8 cellular contexts compared by ENCODE assay signal in the genomic region with DNA sequence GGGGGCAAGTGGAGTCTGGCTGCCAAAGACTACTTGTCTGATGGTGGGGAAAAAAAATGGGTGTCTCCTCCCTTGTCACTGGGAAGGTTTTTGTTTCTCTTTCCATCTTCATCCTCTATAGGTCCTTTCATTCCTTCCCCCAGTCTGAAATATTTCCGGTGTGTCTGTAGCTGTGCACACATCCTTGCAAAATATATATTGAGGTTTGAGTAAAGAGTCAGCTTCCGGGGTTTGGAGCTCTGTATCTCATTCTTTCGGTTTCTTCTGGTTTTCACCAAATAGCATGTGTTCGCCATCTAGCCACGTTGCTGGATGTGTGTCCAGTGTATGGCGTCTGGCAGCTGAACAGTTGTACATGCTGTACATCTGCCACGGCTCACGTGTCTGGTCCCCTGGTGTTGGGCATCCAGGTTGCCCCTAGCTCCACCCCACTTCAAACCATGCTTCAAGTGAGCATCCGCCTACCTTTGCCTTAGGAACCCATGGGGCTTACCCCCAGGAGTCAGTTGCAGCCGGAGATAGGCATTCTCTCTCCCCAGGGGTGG.
DNase-seq lines count a peak whose midpoint lies in the region; ATAC-seq and TF ChIP-seq lines count a peak whose summit lies in the region.

No MANE protein-coding gene starts in this region.

- peak; percentile 57 for DNase-seq in AG10803 (ENCODE audit: low read depth)
- DNase-seq in activated CD4-positive, alpha-beta T cell treated with anti-CD3 and anti-CD28 coated beads for 48 hours = peak; percentile 64
- DNase-seq in fibroblast of villous mesenchyme (ENCODE audit: low read depth) = peak; percentile 68
- peak; percentile 53 for DNase-seq in transverse colon
- no peak for DNase-seq in aorta
- no peak for DNase-seq in AG20443 (ENCODE audit: low spot score)

- H3K27me3 ChIP-seq in transverse colon (no peaks in the 10 kb centered on the region), aorta (ENCODE audit: control insufficient read depth in 1 of 2, insufficient read depth in 2 of 2, low read length in 1 of 2) (no peaks in the 10 kb centered on the region)

- H3K4me3 ChIP-seq in AG10803 (ENCODE audit: low read length) (no peak overlapping the region), fibroblast of villous mesenchyme (ENCODE audit: low read depth, low read length) (no peak overlapping the region), transverse colon (no peak overlapping the region), aorta (ENCODE audit: low read length in 2 of 2) (no peak overlapping the region)

- TF ChIP-seq CTCF in AG10803 (conservative IDR thresholded peaks at IDR 0.05; ENCODE audit: low read length) (no peak), fibroblast of villous mesenchyme (IDR thresholded peaks at IDR 0.05; ENCODE audit: insufficient read depth, low read depth, low read length) (no peak), transverse colon (IDR thresholded peaks at IDR 0.05) (no peak)

- intact Hi-C loops in transverse colon (cut with DNase I; ENCODE audit: low total_unique reads) = no loop called here
- intact Hi-C loops in aorta (cut with DNase I) = no loop called here

- H3K4me1 ChIP-seq in transverse colon (peaks cover 0 to 8% (median 3%) of the 10 kb centered on the region in 4 donors), aorta (ENCODE audit: control insufficient read depth in 1 of 2, insufficient read depth in 2 of 2, low read length in 2 of 2) (no peaks in the 10 kb centered on the region)

- WGBS in transverse colon (ENCODE audit: low coverage in 1 of 2), 2 donors = 69 to 88% methylated on average over 4 to 10 of the region's 10 CpGs
- 84 to 88% methylated on average over 10 of the region's 10 CpGs for WGBS in aorta, 2 donors

- H3K36me3 ChIP-seq in transverse colon (no peaks in the 10 kb centered on the region), aorta (ENCODE audit: control insufficient read depth in 1 of 2, insufficient read depth in 2 of 2, low read length in 1 of 2) (no peaks in the 10 kb centered on the region)

- H3K9me3 ChIP-seq in transverse colon (no peaks in the 10 kb centered on the region), aorta (ENCODE audit: control insufficient read depth, low read length) (no peaks in the 10 kb centered on the region)

- peak; percentile 41 for ATAC-seq in GM19351 (IDR thresholded peaks at IDR 0.05; ENCODE audit: unreplicated experiment)
- ATAC-seq in HG03442 (IDR thresholded peaks at IDR 0.05; ENCODE audit: unreplicated experiment) = peak; percentile 40
- ATAC-seq in aorta (ENCODE audit: low FRiP score) = no peak

- in situ Hi-C loops in transverse colon (cut with MboI; ENCODE audit: low pct_ligation_motif_present in 1 of 4, low pct_unique_long_range_greater_than_20kb in 1 of 4, low sequenced_read_pairs in 3 of 4) = no loop called here

- TF ChIP-seq POLR2A in transverse colon (IDR thresholded peaks at IDR 0.05) = no peak

- H3K27ac ChIP-seq in transverse colon (peak overlapping the region; percentile 47 to 75 (median 58)), aorta (ENCODE audit: low read depth in 1 of 2, low read length in 2 of 2) (no peak overlapping the region)

- no peak for TF ChIP-seq EP300 in transverse colon (IDR thresholded peaks at IDR 0.05; ENCODE audit: low read depth)

Comparison
In these comparisons a context has a peak if more than half of its experiments do, and no peak if none do; other contexts are left out.
1. DNase-seq: peak in AG10803 (single experiment), activated CD4-positive, alpha-beta T cell treated with anti-CD3 and anti-CD28 coated beads for 48 hours (single experiment), fibroblast of villous mesenchyme (single experiment) and transverse colon (single experiment); none in aorta (0 of 2) and AG20443 (single experiment).
2. H3K27ac ChIP-seq: peak in transverse colon (4 of 4); none in aorta (0 of 2).